Comparison of ENCODE assay signal across 8 cellular contexts in genomic region chr13:30113983-30114491, GRCh38.
DNase-seq lines count a peak whose midpoint lies in the region; ATAC-seq and TF ChIP-seq lines count a peak whose summit lies in the region.

No MANE protein-coding gene starts in this region.

- ATAC-seq in CD8-positive, alpha-beta T cell: no peak
- ATAC-seq in effector memory CD8-positive, alpha-beta T cell (replicated peaks): no peak
- no peak for ATAC-seq in GM21390 (IDR thresholded peaks at IDR 0.05; ENCODE audit: unreplicated experiment)

- no peak overlapping the region for H2BK120ac ChIP-seq in neuronal stem cell (ENCODE audit: low read depth, low read length)

- no peak overlapping the region for H4K8ac ChIP-seq in neuronal stem cell (ENCODE audit: low read depth, low read length)

- H2AK5ac ChIP-seq in neuronal stem cell (ENCODE audit: low read depth, low read length): no peak overlapping the region

- H2BK5ac ChIP-seq in neuronal stem cell (ENCODE audit: low read length): no peak overlapping the region

- H3K4me3 ChIP-seq in CD8-positive, alpha-beta T cell (ENCODE audit: low read depth, low read length): no peak overlapping the region
- peak overlapping the region in 1 of 2 donors; percentile 65 for H3K4me3 ChIP-seq in neuronal stem cell (ENCODE audit: low read length in 2 of 2)

- intact Hi-C loops in CD8-positive, alpha-beta T cell (cut with DNase I, micrococcal nuclease): loop anchor here (1.0 to 10.0 kb wide), 7 partner anchors 175 to 1049 kb away; partner anchors contain the start of gene SLC7A1 (in 1 of the 2)

- DNase-seq in CD8-positive, alpha-beta T cell: no peak
- DNase-seq in NCI-H82 treated with DMSO at 0.1 percent for 48 hours (lab: John Stamatoyannopoulos, UW; ENCODE audit: unreplicated experiment) (peak; percentile 58), neuronal stem cell (ENCODE audit: low spot score) (no peak), OCI-M1 (lab: John Stamatoyannopoulos, UW) (no peak), DMS153 (lab: John Stamatoyannopoulos, UW) (no peak), NCI-H1930 (lab: John Stamatoyannopoulos, UW) (no peak)
- DNase-seq in effector memory CD8-positive, alpha-beta T cell: no peak

- no peak overlapping the region for H3K14ac ChIP-seq in neuronal stem cell (ENCODE audit: low read length)

- H2BK15ac ChIP-seq in neuronal stem cell (ENCODE audit: low read length): no peak overlapping the region

- no peak overlapping the region for H3K27ac ChIP-seq in CD8-positive, alpha-beta T cell (ENCODE audit: low read depth, low read length)
- H3K27ac ChIP-seq in neuronal stem cell (replicated peaks; ENCODE audit: low read length): peak overlapping the region; percentile 71

- TF ChIP-seq CTCF in CD8-positive, alpha-beta T cell (IDR thresholded peaks at IDR 0.05): no peak

- H3K36me3 ChIP-seq in CD8-positive, alpha-beta T cell (ENCODE audit: insufficient read depth, low read length): no peaks in the 10 kb centered on the region
- H3K36me3 ChIP-seq in neuronal stem cell (replicated peaks in 1 of 2; ENCODE audit: control insufficient read depth in 2 of 2, insufficient read depth in 2 of 2, low read length in 2 of 2): no peaks in the 10 kb centered on the region

- POLR2A ChIA-PET in CD8-positive, alpha-beta T cell (lab: Charles Lee): interaction anchor here (0.6 to 4.4 kb wide), 6 partner anchors 177 to 606 kb away, joined by 3 to 36 read pairs (median 6); partner anchors contain the start of gene UBL3

- H3K36me3 Mint-ChIP-seq in CD8-positive, alpha-beta T cell: no peaks in the 10 kb centered on the region
- H3K36me3 Mint-ChIP-seq in effector memory CD8-positive, alpha-beta T cell (ENCODE audit: insufficient read depth): no peaks in the 10 kb centered on the region

- no peak overlapping the region for H3K23ac ChIP-seq in neuronal stem cell (ENCODE audit: low read depth, low read length, poor library complexity)

- H3K4ac ChIP-seq in neuronal stem cell (ENCODE audit: low read length): no peak overlapping the region

- H3K4me2 ChIP-seq in neuronal stem cell (ENCODE audit: insufficient read depth, low read length, poor library complexity, severe bottlenecking): peak overlapping the region; percentile 75

- H2AFZ ChIP-seq in neuronal stem cell (ENCODE audit: low read length): peak overlapping the region; percentile 96

- no peak overlapping the region for H2BK12ac ChIP-seq in neuronal stem cell (ENCODE audit: low read length)

- H3K27me3 ChIP-seq in CD8-positive, alpha-beta T cell (ENCODE audit: insufficient read depth, low read length): no peaks in the 10 kb centered on the region
- H3K27me3 ChIP-seq in neuronal stem cell (ENCODE audit: control insufficient read depth in 3 of 3, insufficient read depth in 3 of 3, low read depth in 1 of 3, low read length in 3 of 3): peaks cover 0 to 10% (median 0%) of the 10 kb centered on the region in 3 experiments

- WGBS in neuronal stem cell (ENCODE audit: extremely low coverage in 2 of 2, insufficient read length in 2 of 2, insufficient replicate concordance in 1 of 2), 2 donors: no CpG with 5 or more reads among the region's 14 CpGs

- H3K27me3 Mint-ChIP-seq in CD8-positive, alpha-beta T cell (ENCODE audit: low read depth): no peaks in the 10 kb centered on the region
- H3K27me3 Mint-ChIP-seq in effector memory CD8-positive, alpha-beta T cell: peaks cover 0 to 17% of the 10 kb centered on the region in 2 donors

- no peak overlapping the region for H3K9ac ChIP-seq in neuronal stem cell (ENCODE audit: low read depth, low read length, poor library complexity)

- H3K9me3 ChIP-seq in CD8-positive, alpha-beta T cell (ENCODE audit: low read length): no peaks in the 10 kb centered on the region
- no peaks in the 10 kb centered on the region for H3K9me3 ChIP-seq in neuronal stem cell (replicated peaks in 1 of 2; ENCODE audit: control insufficient read depth in 2 of 2, insufficient read depth in 1 of 2, low read depth in 1 of 2, low read length in 2 of 2)

- H3K4me1 Mint-ChIP-seq in CD8-positive, alpha-beta T cell (ENCODE audit: low read depth): peaks cover 23% of the 10 kb centered on the region
- peaks cover 10 to 21% of the 10 kb centered on the region in 2 donors for H3K4me1 Mint-ChIP-seq in effector memory CD8-positive, alpha-beta T cell (ENCODE audit: low read depth in 2 of 2)

- no peak overlapping the region for H3K18ac ChIP-seq in neuronal stem cell (ENCODE audit: low read length)

- H3K4me1 ChIP-seq in CD8-positive, alpha-beta T cell (ENCODE audit: insufficient read depth, low read length): peaks cover 9% of the 10 kb centered on the region
- H3K4me1 ChIP-seq in neuronal stem cell (ENCODE audit: control insufficient read depth in 2 of 2, insufficient read depth in 1 of 2, low read depth in 1 of 2, low read length in 2 of 2): peaks cover 11 to 20% of the 10 kb centered on the region in 2 donors

- no peak overlapping the region for H3K27ac Mint-ChIP-seq in CD8-positive, alpha-beta T cell
- H3K27ac Mint-ChIP-seq in effector memory CD8-positive, alpha-beta T cell: peak overlapping the region; percentile 28 to 73

- no peak overlapping the region for H4K91ac ChIP-seq in neuronal stem cell (ENCODE audit: low read depth, low read length, poor library complexity)

- H3K4me3 Mint-ChIP-seq in CD8-positive, alpha-beta T cell: peak overlapping the region; percentile 85
- peak overlapping the region; percentile 76 to 84 for H3K4me3 Mint-ChIP-seq in effector memory CD8-positive, alpha-beta T cell

- no peaks in the 10 kb centered on the region for H3K9me3 Mint-ChIP-seq in CD8-positive, alpha-beta T cell
- H3K9me3 Mint-ChIP-seq in effector memory CD8-positive, alpha-beta T cell: no peaks in the 10 kb centered on the region

- CTCF ChIA-PET in CD8-positive, alpha-beta T cell (lab: Charles Lee): interaction anchor here (0.8 to 9.9 kb wide), 36 partner anchors 9 to 608 kb away, joined by 3 to 301 read pairs (median 7); partner anchors contain the start of gene UBL3

- no peaks in the 10 kb centered on the region for H3K79me1 ChIP-seq in neuronal stem cell (ENCODE audit: low read depth, low read length)
